ENCODE assay signal across 2 cellular contexts in the genomic region with DNA sequence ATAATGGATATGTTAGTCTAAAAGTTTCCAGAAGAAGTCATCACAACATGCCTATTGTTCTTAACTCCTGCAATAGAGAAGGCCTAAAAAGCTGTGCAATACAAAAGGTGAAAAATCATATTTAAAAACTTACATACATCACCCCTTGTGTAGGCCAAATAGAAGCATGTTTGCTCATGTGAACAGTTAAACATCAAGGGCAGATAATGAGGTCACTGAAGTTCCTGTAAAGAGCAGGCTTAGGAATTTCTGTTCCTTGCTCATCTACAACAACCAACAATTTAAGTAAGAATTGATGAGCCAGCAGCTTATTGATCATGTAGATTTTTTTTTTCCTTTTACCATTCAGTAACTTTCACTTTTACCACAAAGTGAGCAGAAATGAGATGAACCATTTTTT.
TF ChIP-seq lines count a peak whose summit lies in the region.

No MANE protein-coding gene starts in this region.

TF ChIP-seq in IMR-90, 13 proteins besides CTCF, POLR2A, EP300 and RAD21:
- TF ChIP-seq MAFK (IDR thresholded peaks at IDR 0.05; ENCODE audit: low read depth, low read length) (peak; percentile 43), NFE2L2 (IDR thresholded peaks at IDR 0.05; ENCODE audit: low read depth, low read length) (no peak)

TF ChIP-seq in HepG2, 621 proteins besides CTCF, POLR2A, EP300 and RAD21 (continues in another document):
- no peak for TF ChIP-seq ZNF570 (CRISPR knock-in tag; IDR thresholded peaks at IDR 0.05; ENCODE audit: borderline replicate concordance)
- no peak for TF ChIP-seq RFXANK (CRISPR knock-in tag; IDR thresholded peaks at IDR 0.05)
- TF ChIP-seq, protein P1, sequence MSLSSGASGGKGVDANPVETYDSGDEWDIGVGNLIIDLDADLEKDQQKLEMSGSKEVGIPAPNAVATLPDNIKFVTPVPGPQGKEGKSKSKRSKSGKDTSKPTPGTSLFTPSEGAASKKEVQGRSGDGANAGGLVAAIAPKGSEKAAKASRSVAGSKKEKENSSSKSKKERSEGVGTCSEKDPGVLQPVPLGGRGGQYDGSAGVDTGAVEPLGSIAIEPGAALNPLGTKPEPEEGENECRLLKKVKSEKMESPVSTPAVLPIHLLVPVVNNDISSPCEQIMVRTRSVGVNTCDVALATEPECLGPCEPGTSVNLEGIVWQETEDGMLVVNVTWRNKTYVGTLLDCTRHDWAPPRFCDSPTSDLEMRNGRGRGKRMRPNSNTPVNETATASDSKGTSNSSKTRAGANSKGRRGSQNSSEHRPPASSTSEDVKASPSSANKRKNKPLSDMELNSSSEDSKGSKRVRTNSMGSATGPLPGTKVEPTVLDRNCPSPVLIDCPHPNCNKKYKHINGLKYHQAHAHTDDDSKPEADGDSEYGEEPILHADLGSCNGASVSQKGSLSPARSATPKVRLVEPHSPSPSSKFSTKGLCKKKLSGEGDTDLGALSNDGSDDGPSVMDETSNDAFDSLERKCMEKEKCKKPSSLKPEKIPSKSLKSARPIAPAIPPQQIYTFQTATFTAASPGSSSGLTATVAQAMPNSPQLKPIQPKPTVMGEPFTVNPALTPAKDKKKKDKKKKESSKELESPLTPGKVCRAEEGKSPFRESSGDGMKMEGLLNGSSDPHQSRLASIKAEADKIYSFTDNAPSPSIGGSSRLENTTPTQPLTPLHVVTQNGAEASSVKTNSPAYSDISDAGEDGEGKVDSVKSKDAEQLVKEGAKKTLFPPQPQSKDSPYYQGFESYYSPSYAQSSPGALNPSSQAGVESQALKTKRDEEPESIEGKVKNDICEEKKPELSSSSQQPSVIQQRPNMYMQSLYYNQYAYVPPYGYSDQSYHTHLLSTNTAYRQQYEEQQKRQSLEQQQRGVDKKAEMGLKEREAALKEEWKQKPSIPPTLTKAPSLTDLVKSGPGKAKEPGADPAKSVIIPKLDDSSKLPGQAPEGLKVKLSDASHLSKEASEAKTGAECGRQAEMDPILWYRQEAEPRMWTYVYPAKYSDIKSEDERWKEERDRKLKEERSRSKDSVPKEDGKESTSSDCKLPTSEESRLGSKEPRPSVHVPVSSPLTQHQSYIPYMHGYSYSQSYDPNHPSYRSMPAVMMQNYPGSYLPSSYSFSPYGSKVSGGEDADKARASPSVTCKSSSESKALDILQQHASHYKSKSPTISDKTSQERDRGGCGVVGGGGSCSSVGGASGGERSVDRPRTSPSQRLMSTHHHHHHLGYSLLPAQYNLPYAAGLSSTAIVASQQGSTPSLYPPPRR (CRISPR knock-in tag; IDR thresholded peaks at IDR 0.05; ENCODE audit: borderline replicate concordance), result peak; percentile 44; the same call in 1 of the 2 replicates
- no peak for TF ChIP-seq ZNF768 (CRISPR knock-in tag; IDR thresholded peaks at IDR 0.05)
- TF ChIP-seq PAF1 (CRISPR knock-in tag; IDR thresholded peaks at IDR 0.05), result no peak
- TF ChIP-seq NR2F2 (IDR thresholded peaks at IDR 0.05; ENCODE audit: borderline replicate concordance, low read depth), result peak; percentile 88; the same call in 1 of the 2 replicates
- no peak for TF ChIP-seq MED8 (CRISPR knock-in tag; IDR thresholded peaks at IDR 0.05; ENCODE audit: insufficient replicate concordance)
- no peak for TF ChIP-seq SNAI1 (CRISPR knock-in tag; IDR thresholded peaks at IDR 0.05; ENCODE audit: borderline replicate concordance)
- TF ChIP-seq ELF3 (CRISPR knock-in tag; IDR thresholded peaks at IDR 0.05), result no peak
- no peak for TF ChIP-seq ZNF773 (CRISPR knock-in tag; IDR thresholded peaks at IDR 0.05; ENCODE audit: borderline replicate concordance)
- no peak for TF ChIP-seq ARNT (IDR thresholded peaks at IDR 0.05)
- no peak for TF ChIP-seq CBX1 (IDR thresholded peaks at IDR 0.05; ENCODE audit: low read depth)
- TF ChIP-seq, protein P2, sequence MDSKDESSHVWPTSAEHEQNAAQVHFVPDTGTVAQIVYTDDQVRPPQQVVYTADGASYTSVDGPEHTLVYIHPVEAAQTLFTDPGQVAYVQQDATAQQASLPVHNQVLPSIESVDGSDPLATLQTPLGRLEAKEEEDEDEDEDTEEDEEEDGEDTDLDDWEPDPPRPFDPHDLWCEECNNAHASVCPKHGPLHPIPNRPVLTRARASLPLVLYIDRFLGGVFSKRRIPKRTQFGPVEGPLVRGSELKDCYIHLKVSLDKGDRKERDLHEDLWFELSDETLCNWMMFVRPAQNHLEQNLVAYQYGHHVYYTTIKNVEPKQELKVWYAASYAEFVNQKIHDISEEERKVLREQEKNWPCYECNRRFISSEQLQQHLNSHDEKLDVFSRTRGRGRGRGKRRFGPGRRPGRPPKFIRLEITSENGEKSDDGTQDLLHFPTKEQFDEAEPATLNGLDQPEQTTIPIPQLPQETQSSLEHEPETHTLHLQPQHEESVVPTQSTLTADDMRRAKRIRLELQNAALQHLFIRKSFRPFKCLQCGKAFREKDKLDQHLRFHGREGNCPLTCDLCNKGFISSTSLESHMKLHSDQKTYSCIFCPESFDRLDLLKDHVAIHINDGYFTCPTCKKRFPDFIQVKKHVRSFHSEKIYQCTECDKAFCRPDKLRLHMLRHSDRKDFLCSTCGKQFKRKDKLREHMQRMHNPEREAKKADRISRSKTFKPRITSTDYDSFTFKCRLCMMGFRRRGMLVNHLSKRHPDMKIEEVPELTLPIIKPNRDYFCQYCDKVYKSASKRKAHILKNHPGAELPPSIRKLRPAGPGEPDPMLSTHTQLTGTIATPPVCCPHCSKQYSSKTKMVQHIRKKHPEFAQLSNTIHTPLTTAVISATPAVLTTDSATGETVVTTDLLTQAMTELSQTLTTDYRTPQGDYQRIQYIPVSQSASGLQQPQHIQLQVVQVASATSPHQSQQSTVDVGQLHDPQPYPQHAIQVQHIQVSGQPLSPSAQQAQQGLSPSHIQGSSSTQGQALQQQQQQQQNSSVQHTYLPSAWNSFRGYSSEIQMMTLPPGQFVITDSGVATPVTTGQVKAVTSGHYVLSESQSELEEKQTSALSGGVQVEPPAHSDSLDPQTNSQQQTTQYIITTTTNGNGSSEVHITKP (CRISPR knock-in tag; IDR thresholded peaks at IDR 0.05; ENCODE audit: low read depth), result no peak
- no peak for TF ChIP-seq TP53 (CRISPR knock-in tag; conservative IDR thresholded peaks at IDR 0.05)
- TF ChIP-seq MZF1 (CRISPR knock-in tag; IDR thresholded peaks at IDR 0.05; ENCODE audit: borderline replicate concordance), result no peak
- no peak for TF ChIP-seq CAMTA2 (CRISPR knock-in tag; IDR thresholded peaks at IDR 0.05; ENCODE audit: borderline replicate concordance)
- no peak for TF ChIP-seq ADNP (CRISPR knock-in tag; IDR thresholded peaks at IDR 0.05)
- no peak for TF ChIP-seq ZNF441 (CRISPR knock-in tag; IDR thresholded peaks at IDR 0.05; ENCODE audit: borderline replicate concordance)
- no peak; the same call in 1 of the 2 replicates for TF ChIP-seq ZNF331 (CRISPR knock-in tag; IDR thresholded peaks at IDR 0.05)
- no peak for TF ChIP-seq SMC3 (IDR thresholded peaks at IDR 0.05; ENCODE audit: low read length)
- TF ChIP-seq NCOA2 (CRISPR knock-in tag; IDR thresholded peaks at IDR 0.05), result peak; percentile 47; the same call in 1 of the 2 replicates
- TF ChIP-seq HNRNPUL1 (IDR thresholded peaks at IDR 0.05; ENCODE audit: low read depth, low read length), result no peak
- peak; percentile 40; the same call in 1 of the 2 replicates for TF ChIP-seq TCF7 (IDR thresholded peaks at IDR 0.05; ENCODE audit: low read depth)
- TF ChIP-seq, protein P3, sequence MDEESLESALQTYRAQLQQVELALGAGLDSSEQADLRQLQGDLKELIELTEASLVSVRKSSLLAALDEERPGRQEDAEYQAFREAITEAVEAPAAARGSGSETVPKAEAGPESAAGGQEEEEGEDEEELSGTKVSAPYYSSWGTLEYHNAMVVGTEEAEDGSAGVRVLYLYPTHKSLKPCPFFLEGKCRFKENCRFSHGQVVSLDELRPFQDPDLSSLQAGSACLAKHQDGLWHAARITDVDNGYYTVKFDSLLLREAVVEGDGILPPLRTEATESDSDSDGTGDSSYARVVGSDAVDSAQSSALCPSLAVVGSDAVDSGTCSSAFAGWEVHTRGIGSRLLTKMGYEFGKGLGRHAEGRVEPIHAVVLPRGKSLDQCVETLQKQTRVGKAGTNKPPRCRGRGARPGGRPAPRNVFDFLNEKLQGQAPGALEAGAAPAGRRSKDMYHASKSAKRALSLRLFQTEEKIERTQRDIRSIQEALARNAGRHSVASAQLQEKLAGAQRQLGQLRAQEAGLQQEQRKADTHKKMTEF (CRISPR knock-in tag; IDR thresholded peaks at IDR 0.05), result peak; percentile 17; the same call in 1 of the 2 replicates
- TF ChIP-seq SCMH1 (CRISPR knock-in tag; IDR thresholded peaks at IDR 0.05; ENCODE audit: borderline replicate concordance), result no peak
- no peak for TF ChIP-seq NFATC3 (CRISPR knock-in tag; IDR thresholded peaks at IDR 0.05)
- peak; percentile 65; the same call in 1 of the 2 replicates for TF ChIP-seq RARA (CRISPR knock-in tag; IDR thresholded peaks at IDR 0.05)
- TF ChIP-seq, protein P4, sequence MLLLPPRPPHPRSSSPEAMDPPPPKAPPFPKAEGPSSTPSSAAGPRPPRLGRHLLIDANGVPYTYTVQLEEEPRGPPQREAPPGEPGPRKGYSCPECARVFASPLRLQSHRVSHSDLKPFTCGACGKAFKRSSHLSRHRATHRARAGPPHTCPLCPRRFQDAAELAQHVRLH (CRISPR knock-in tag; IDR thresholded peaks at IDR 0.05; ENCODE audit: borderline replicate concordance, low read depth), result no peak
- TF ChIP-seq ZMYM4 (CRISPR knock-in tag; IDR thresholded peaks at IDR 0.05), result no peak
- 0 out of 2 replicates have a peak, but pooled peaks have one; percentile 45 for TF ChIP-seq DPF2 (CRISPR knock-in tag; IDR thresholded peaks at IDR 0.05; ENCODE audit: borderline replicate concordance, low read depth)
- TF ChIP-seq ZNF556 (CRISPR knock-in tag; IDR thresholded peaks at IDR 0.05; ENCODE audit: borderline replicate concordance), result no peak
- no peak for TF ChIP-seq ZFY (CRISPR knock-in tag; IDR thresholded peaks at IDR 0.05)
- no peak for TF ChIP-seq FOSL1 (CRISPR knock-in tag; IDR thresholded peaks at IDR 0.05; ENCODE audit: borderline replicate concordance)
- no peak for TF ChIP-seq ETV6 (CRISPR knock-in tag; conservative IDR thresholded peaks at IDR 0.05)
- no peak for TF ChIP-seq SYNCRIP (IDR thresholded peaks at IDR 0.05; ENCODE audit: insufficient read depth, low read depth, low read length)
- no peak for TF ChIP-seq ZNF546 (CRISPR knock-in tag; conservative IDR thresholded peaks at IDR 0.05)
- no peak for TF ChIP-seq EEA1 (CRISPR knock-in tag; IDR thresholded peaks at IDR 0.05; ENCODE audit: borderline replicate concordance)
- TF ChIP-seq, protein P5, sequence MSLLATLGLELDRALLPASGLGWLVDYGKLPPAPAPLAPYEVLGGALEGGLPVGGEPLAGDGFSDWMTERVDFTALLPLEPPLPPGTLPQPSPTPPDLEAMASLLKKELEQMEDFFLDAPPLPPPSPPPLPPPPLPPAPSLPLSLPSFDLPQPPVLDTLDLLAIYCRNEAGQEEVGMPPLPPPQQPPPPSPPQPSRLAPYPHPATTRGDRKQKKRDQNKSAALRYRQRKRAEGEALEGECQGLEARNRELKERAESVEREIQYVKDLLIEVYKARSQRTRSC (CRISPR knock-in tag; IDR thresholded peaks at IDR 0.05; ENCODE audit: low read depth), result no peak
- TF ChIP-seq, protein P6, sequence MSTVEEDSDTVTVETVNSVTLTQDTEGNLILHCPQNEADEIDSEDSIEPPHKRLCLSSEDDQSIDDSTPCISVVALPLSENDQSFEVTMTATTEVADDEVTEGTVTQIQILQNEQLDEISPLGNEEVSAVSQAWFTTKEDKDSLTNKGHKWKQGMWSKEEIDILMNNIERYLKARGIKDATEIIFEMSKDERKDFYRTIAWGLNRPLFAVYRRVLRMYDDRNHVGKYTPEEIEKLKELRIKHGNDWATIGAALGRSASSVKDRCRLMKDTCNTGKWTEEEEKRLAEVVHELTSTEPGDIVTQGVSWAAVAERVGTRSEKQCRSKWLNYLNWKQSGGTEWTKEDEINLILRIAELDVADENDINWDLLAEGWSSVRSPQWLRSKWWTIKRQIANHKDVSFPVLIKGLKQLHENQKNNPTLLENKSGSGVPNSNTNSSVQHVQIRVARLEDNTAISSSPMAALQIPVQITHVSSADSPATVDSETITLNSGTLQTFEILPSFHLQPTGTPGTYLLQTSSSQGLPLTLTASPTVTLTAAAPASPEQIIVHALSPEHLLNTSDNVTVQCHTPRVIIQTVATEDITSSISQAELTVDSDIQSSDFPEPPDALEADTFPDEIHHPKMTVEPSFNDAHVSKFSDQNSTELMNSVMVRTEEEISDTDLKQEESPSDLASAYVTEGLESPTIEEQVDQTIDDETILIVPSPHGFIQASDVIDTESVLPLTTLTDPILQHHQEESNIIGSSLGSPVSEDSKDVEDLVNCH (CRISPR knock-in tag; IDR thresholded peaks at IDR 0.05), result no peak
- no peak for TF ChIP-seq MED1 (CRISPR knock-in tag; IDR thresholded peaks at IDR 0.05)
- no peak for TF ChIP-seq KDM2A (CRISPR knock-in tag; IDR thresholded peaks at IDR 0.05; ENCODE audit: borderline replicate concordance, low read depth)
- no peak for TF ChIP-seq GATA4 (IDR thresholded peaks at IDR 0.05; ENCODE audit: borderline replicate concordance, low read depth)
- no peak for TF ChIP-seq ZNF205 (CRISPR knock-in tag; IDR thresholded peaks at IDR 0.05)
- TF ChIP-seq RBAK (CRISPR knock-in tag; IDR thresholded peaks at IDR 0.05), result no peak
- TF ChIP-seq ZNF282 (IDR thresholded peaks at IDR 0.05; ENCODE audit: partially characterized antibody), result no peak
- peak; percentile 53; the same call in 1 of the 2 replicates for TF ChIP-seq SAP130 (CRISPR knock-in tag; IDR thresholded peaks at IDR 0.05; ENCODE audit: low read depth)
- TF ChIP-seq ZNF562 (CRISPR knock-in tag; IDR thresholded peaks at IDR 0.05; ENCODE audit: borderline replicate concordance), result no peak
- no peak for TF ChIP-seq ZNF225 (CRISPR knock-in tag; IDR thresholded peaks at IDR 0.05)
- TF ChIP-seq XBP1 (CRISPR knock-in tag; IDR thresholded peaks at IDR 0.05), result no peak
- no peak for TF ChIP-seq ZNF780A (CRISPR knock-in tag; IDR thresholded peaks at IDR 0.05)
- no peak for TF ChIP-seq ZFP82 (CRISPR knock-in tag; IDR thresholded peaks at IDR 0.05; ENCODE audit: borderline replicate concordance)
- no peak for TF ChIP-seq STAG1 (CRISPR knock-in tag; IDR thresholded peaks at IDR 0.05)
- TF ChIP-seq TAF15 (IDR thresholded peaks at IDR 0.05; ENCODE audit: low read depth, low read length, poor library complexity, severe bottlenecking), result no peak
- no peak for TF ChIP-seq ZNF382 (CRISPR knock-in tag; IDR thresholded peaks at IDR 0.05; ENCODE audit: borderline replicate concordance)
- no peak for TF ChIP-seq PHF20 (CRISPR knock-in tag; IDR thresholded peaks at IDR 0.05)
- no peak for TF ChIP-seq ZNF713 (CRISPR knock-in tag; IDR thresholded peaks at IDR 0.05)
- TF ChIP-seq, protein P7, sequence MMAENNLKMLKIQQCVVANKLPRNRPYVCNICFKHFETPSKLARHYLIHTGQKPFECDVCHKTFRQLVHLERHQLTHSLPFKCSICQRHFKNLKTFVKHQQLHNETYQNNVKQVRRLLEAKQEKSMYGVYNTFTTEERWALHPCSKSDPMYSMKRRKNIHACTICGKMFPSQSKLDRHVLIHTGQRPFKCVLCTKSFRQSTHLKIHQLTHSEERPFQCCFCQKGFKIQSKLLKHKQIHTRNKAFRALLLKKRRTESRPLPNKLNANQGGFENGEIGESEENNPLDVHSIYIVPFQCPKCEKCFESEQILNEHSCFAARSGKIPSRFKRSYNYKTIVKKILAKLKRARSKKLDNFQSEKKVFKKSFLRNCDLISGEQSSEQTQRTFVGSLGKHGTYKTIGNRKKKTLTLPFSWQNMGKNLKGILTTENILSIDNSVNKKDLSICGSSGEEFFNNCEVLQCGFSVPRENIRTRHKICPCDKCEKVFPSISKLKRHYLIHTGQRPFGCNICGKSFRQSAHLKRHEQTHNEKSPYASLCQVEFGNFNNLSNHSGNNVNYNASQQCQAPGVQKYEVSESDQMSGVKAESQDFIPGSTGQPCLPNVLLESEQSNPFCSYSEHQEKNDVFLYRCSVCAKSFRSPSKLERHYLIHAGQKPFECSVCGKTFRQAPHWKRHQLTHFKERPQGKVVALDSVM (CRISPR knock-in tag; IDR thresholded peaks at IDR 0.05), result no peak
